In the genomic region with DNA sequence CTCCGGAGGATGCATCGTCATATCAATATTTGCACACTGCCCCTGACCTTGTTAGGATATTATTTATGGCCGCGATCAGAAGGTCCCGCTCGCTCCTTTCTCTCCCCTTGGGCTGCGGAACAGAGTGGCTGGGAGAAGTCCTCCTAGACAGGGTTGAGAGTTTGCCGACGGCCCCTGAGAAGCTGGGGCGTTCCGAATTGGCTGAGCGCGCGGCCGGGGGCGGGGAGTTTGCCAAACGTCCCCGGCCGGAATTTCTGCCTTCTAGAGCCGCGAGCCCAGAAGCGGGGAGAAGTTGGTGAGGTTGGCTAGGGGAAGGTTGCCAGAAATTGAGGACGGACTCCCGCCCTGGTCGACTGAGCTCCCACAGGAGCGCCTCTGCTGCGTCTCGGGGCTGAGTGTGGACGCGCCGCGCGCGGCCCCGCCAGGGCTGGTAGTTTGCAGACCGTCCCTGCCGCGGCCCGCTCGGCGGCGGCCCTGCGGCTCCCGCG, we compare ENCODE assay signal across 8 cellular contexts.
A peak's percentile ranks its signal among the peaks of the same experiment; 100 is the strongest.
DNase-seq lines count a peak whose midpoint lies in the region; ATAC-seq and TF ChIP-seq lines count a peak whose summit lies in the region.

No MANE protein-coding gene starts in this region.

- H3K27ac ChIP-seq in ovary (peak overlapping the region; percentile 90 to 91), thyroid gland (peak overlapping the region in 2 of 3 donors; percentile 92 to 95)

- TF ChIP-seq EP300 in ovary (IDR thresholded peaks at IDR 0.05): no peak

- intact Hi-C loops in head of caudate nucleus (cut with DNase I) (loop anchor here (2.0 to 5.0 kb wide), 3 partner anchors 128 to 798 kb away; partner anchors contain the start of gene CCNT2), ovary (cut with DNase I) (loop anchor here (5.0 to 10.0 kb wide), 8 partner anchors 125 to 295 kb away; partner anchors contain the start of gene MGAT5 (in 1 of the 4)), thyroid gland (cut with DNase I) (loop anchor here (5.0 to 10.0 kb wide), 4 partner anchors 85 to 293 kb away; no protein-coding TSS in a partner anchor)

- ATAC-seq in SK-N-SH treated with all-trans-retinoic acid at 6 μM for 48 hours: peak; percentile 82

- H3K4me1 ChIP-seq in ovary (ENCODE audit: insufficient read depth) (peaks cover 18% of the 10 kb centered on the region), thyroid gland (peaks cover 31 to 36% of the 10 kb centered on the region in 2 donors)

- 0 to 1% (median 0%) methylated on average over 42 to 45 of the region's 45 CpGs for WGBS in ovary, 3 donors
- WGBS in thyroid gland, 2 donors: 1% methylated on average over 14 of the region's 45 CpGs; no CpG with 5 or more reads in 1 of the 2 donors

- peak overlapping the region; percentile 99 for H3K27ac Mint-ChIP-seq in activated naive CD8-positive, alpha-beta T cell

- H3K36me3 Mint-ChIP-seq in activated naive CD8-positive, alpha-beta T cell: no peaks in the 10 kb centered on the region

- H3K4me3 ChIP-seq in HFF-Myc (replicated peaks; ENCODE audit: low read depth, low read length): peak overlapping the region; percentile 84
- peak overlapping the region; percentile 66 for H3K4me3 ChIP-seq in ovary
- H3K4me3 ChIP-seq in thyroid gland (replicated peaks in 1 of 3): peak overlapping the region in 2 of 3 donors; percentile 18 to 99

- H3K27me3 Mint-ChIP-seq in activated naive CD8-positive, alpha-beta T cell: peaks cover 2% of the 10 kb centered on the region

- no peaks in the 10 kb centered on the region for H3K36me3 ChIP-seq in ovary
- no peaks in the 10 kb centered on the region for H3K36me3 ChIP-seq in thyroid gland

- no peak for TF ChIP-seq CTCF in GM10248 (IDR thresholded peaks at IDR 0.05; ENCODE audit: control extremely low read depth, extremely low read depth, low read depth, missing control alignments)
- no peak for TF ChIP-seq CTCF in HFF-Myc (IDR thresholded peaks at IDR 0.05; ENCODE audit: low read depth, low read length, missing control alignments)
- TF ChIP-seq CTCF in ovary (IDR thresholded peaks at IDR 0.05): no peak
- peak in 1 of 6 experiments; percentile 12 for TF ChIP-seq CTCF in thyroid gland (IDR thresholded peaks at IDR 0.05)

- TF ChIP-seq POLR2A in ovary (IDR thresholded peaks at IDR 0.05) (peak; percentile 36), thyroid gland (IDR thresholded peaks at IDR 0.05) (peak in 1 of 2 donors; percentile 89)

- H3K27me3 ChIP-seq in ovary: no peaks in the 10 kb centered on the region
- H3K27me3 ChIP-seq in thyroid gland: no peaks in the 10 kb centered on the region

- POLR2A ChIA-PET in GM10248 (lab: Yijun Ruan, JAX): interaction anchor here (0.5 to 0.8 kb wide), 4 partner anchors 88 to 292 kb away, joined by 3 to 4 read pairs (median 3); no protein-coding TSS in a partner anchor

- H3K4me1 Mint-ChIP-seq in activated naive CD8-positive, alpha-beta T cell (ENCODE audit: low read depth): peaks cover 49% of the 10 kb centered on the region

- H3K9me3 ChIP-seq in ovary (no peaks in the 10 kb centered on the region), thyroid gland (no peaks in the 10 kb centered on the region)

- CTCF ChIA-PET in GM10248 (lab: Yijun Ruan, JAX): interaction anchor here (0.8 to 6.6 kb wide), 17 partner anchors 9 to 332 kb away, joined by 3 to 156 read pairs (median 8); no protein-coding TSS in a partner anchor

- peak; percentile 85 for DNase-seq in GM10248 (ENCODE audit: extremely low spot score)
- peak; percentile 74 for DNase-seq in HFF-Myc (ENCODE audit: extremely low read depth, low read depth)
- DNase-seq in MV-4-11 (lab: John Stamatoyannopoulos, UW): peak; percentile 84
- peak; percentile 78 to 97 (median 92) for DNase-seq in head of caudate nucleus
- DNase-seq in ovary: peak; percentile 84 to 90 (median 86)
- peak; percentile 95 to 96 for DNase-seq in thyroid gland

- no peaks in the 10 kb centered on the region for H3K9me3 Mint-ChIP-seq in activated naive CD8-positive, alpha-beta T cell (ENCODE audit: low read depth)

- peak overlapping the region; percentile 98 for H3K4me3 Mint-ChIP-seq in activated naive CD8-positive, alpha-beta T cell

TF ChIP-seq in SK-N-SH treated with all-trans-retinoic acid at 6 μM for 48 hours, 23 proteins besides CTCF, POLR2A, EP300 and RAD21:
- TF ChIP-seq ZFP30 (CRISPR knock-in tag; IDR thresholded peaks at IDR 0.05) (no peak), SNAI2 (CRISPR knock-in tag; IDR thresholded peaks at IDR 0.05) (no peak), TCF4 (CRISPR knock-in tag; IDR thresholded peaks at IDR 0.05; ENCODE audit: borderline replicate concordance) (no peak), CREB5 (CRISPR knock-in tag; IDR thresholded peaks at IDR 0.05; ENCODE audit: low read depth) (no peak), ESRRG (CRISPR knock-in tag; IDR thresholded peaks at IDR 0.05) (no peak), PPARA (CRISPR knock-in tag; IDR thresholded peaks at IDR 0.05; ENCODE audit: borderline replicate concordance) (no peak)

Comparison
In these comparisons a context has a peak if more than half of its experiments do, and no peak if none do; other contexts are left out.
1. Peak in every context shown above with its lines: DNase-seq, ATAC-seq, H3K4me3 ChIP-seq and H3K27ac ChIP-seq.